ENCODE assay signal across 8 cellular contexts in genomic region chr1:70206833-70207232, GRCh38. TPM values are rescaled to one million over a fixed set of nuclear protein-coding genes. Genes with fewer than 3 reads are reported as not detected.
A peak's percentile ranks its signal among the peaks of the same experiment; 100 is the strongest.
DNase-seq lines count a peak whose midpoint lies in the region; ATAC-seq and TF ChIP-seq lines count a peak whose summit lies in the region.
"Not testable (repeated sequence)": the region's sequence is repeated elsewhere in the genome, so short reads cannot be mapped to it uniquely, and the experiment has no call there.

No MANE protein-coding gene starts in this region.

- intact Hi-C loops in CD4-positive, alpha-beta memory T cell (cut with micrococcal nuclease); esophagus muscularis mucosa (cut with DNase I); right lobe of liver (cut with DNase I): not testable (repeated sequence)

- peak overlapping the region; percentile 97 for H3K27ac ChIP-seq in CD4-positive, alpha-beta memory T cell (ENCODE audit: low read depth, low read length)
- H3K27ac ChIP-seq in KOPT-K1 (ENCODE audit: low read depth, low read length, poor library complexity, severe bottlenecking) (peak overlapping the region; percentile 88), esophagus muscularis mucosa (replicated peaks in 1 of 4) (peak overlapping the region in 3 of 4 donors; percentile 89 to 94 (median 91))
- H3K27ac ChIP-seq in right lobe of liver, result not testable (repeated sequence)

- H3K9me3 Mint-ChIP-seq in CD4-positive, alpha-beta memory T cell; progenitor cell of endocrine pancreas (ENCODE audit: low read depth); type B pancreatic cell: not testable (repeated sequence)

- H3K4me3 ChIP-seq in CD4-positive, alpha-beta memory T cell (ENCODE audit: low read length in 2 of 2), result not testable (repeated sequence)
- H3K4me3 ChIP-seq in WI38 (ENCODE audit: low read depth, low read length) (peak overlapping the region; percentile 99), astrocyte of the cerebellum (ENCODE audit: low read depth, low read length) (peak overlapping the region; percentile 99), esophagus muscularis mucosa (peak overlapping the region; percentile 66 to 81 (median 76)), right lobe of liver (peak overlapping the region in 2 of 3 donors; percentile 73 to 85)

- peaks cover 71% of the 10 kb centered on the region for H3K4me1 ChIP-seq in CD4-positive, alpha-beta memory T cell (ENCODE audit: insufficient read depth, low read length)
- H3K4me1 ChIP-seq in esophagus muscularis mucosa (peaks cover 51 to 88% (median 81%) of the 10 kb centered on the region in 4 donors), right lobe of liver (peaks cover 0 to 26% (median 9%) of the 10 kb centered on the region in 4 donors)

- H3K4me3 Mint-ChIP-seq in CD4-positive, alpha-beta memory T cell, result peak overlapping the region; percentile 97 to 99 (median 98)
- H3K4me3 Mint-ChIP-seq in progenitor cell of endocrine pancreas (ENCODE audit: low read depth), result peak overlapping the region; percentile 97
- peak overlapping the region; percentile 100 for H3K4me3 Mint-ChIP-seq in type B pancreatic cell

- H3K9me3 ChIP-seq in CD4-positive, alpha-beta memory T cell (ENCODE audit: control insufficient read depth in 1 of 2, low read length in 2 of 2); KOPT-K1 (ENCODE audit: insufficient read depth, low read length, poor library complexity, severe bottlenecking); esophagus muscularis mucosa; right lobe of liver: not testable (repeated sequence)

- not testable (repeated sequence) for TF ChIP-seq CTCF in WI38 (IDR thresholded peaks at IDR 0.05; ENCODE audit: low read depth, low read length); astrocyte of the cerebellum (IDR thresholded peaks at IDR 0.05; ENCODE audit: low read depth, low read length, missing control alignments); esophagus muscularis mucosa (IDR thresholded peaks at IDR 0.05); right lobe of liver (IDR thresholded peaks at IDR 0.05); progenitor cell of endocrine pancreas (IDR thresholded peaks at IDR 0.05; ENCODE audit: unreplicated experiment); type B pancreatic cell (conservative IDR thresholded peaks at IDR 0.05)

- in situ Hi-C loops in astrocyte of the cerebellum (cut with HindIII; ENCODE audit: low sequenced_read_pairs), result not testable (repeated sequence)

- H3K36me3 ChIP-seq in CD4-positive, alpha-beta memory T cell (ENCODE audit: insufficient read depth, low read length); right lobe of liver: not testable (repeated sequence)
- peaks cover 29% of the 10 kb centered on the region for H3K36me3 ChIP-seq in KOPT-K1 (ENCODE audit: insufficient read depth, low read length)
- H3K36me3 ChIP-seq in esophagus muscularis mucosa, result peaks cover 0 to 13% (median 7%) of the 10 kb centered on the region in 4 donors

- H3K4me1 Mint-ChIP-seq in CD4-positive, alpha-beta memory T cell, result peaks cover 43 to 94% (median 65%) of the 10 kb centered on the region in 4 donors
- peaks cover 26% of the 10 kb centered on the region for H3K4me1 Mint-ChIP-seq in progenitor cell of endocrine pancreas (ENCODE audit: low read depth)
- peaks cover 20% of the 10 kb centered on the region for H3K4me1 Mint-ChIP-seq in type B pancreatic cell (ENCODE audit: unreplicated experiment)

- WGBS in esophagus muscularis mucosa, result 86% methylated on average over 17 of the region's 17 CpGs
- 85% methylated on average over 17 of the region's 17 CpGs for WGBS in right lobe of liver (ENCODE audit: insufficient coverage, low coverage, low lambda C conversion rate, missing lambda C conversion rate)

- TF ChIP-seq POLR2A in esophagus muscularis mucosa (IDR thresholded peaks at IDR 0.05; ENCODE audit: low read depth); right lobe of liver (IDR thresholded peaks at IDR 0.05): not testable (repeated sequence)

- peaks cover 4 to 50% of the 10 kb centered on the region in 2 donors for H3K36me3 Mint-ChIP-seq in CD4-positive, alpha-beta memory T cell
- not testable (repeated sequence) for H3K36me3 Mint-ChIP-seq in progenitor cell of endocrine pancreas (ENCODE audit: insufficient read depth); type B pancreatic cell

- H3K27me3 Mint-ChIP-seq in CD4-positive, alpha-beta memory T cell; progenitor cell of endocrine pancreas; type B pancreatic cell: not testable (repeated sequence)

- H3K27ac Mint-ChIP-seq in CD4-positive, alpha-beta memory T cell, result peak overlapping the region in 6 of 7 donors; percentile 99 to 100 (median 100)
- H3K27ac Mint-ChIP-seq in progenitor cell of endocrine pancreas (peak overlapping the region; percentile 99), type B pancreatic cell (peak overlapping the region; percentile 100)

- ATAC-seq in right lobe of liver, result not testable (repeated sequence)

- H3K27me3 ChIP-seq in CD4-positive, alpha-beta memory T cell (ENCODE audit: insufficient read depth, low read length); esophagus muscularis mucosa; right lobe of liver: not testable (repeated sequence)

- CTCF ChIA-PET in CD4-positive, alpha-beta memory T cell (lab: Charles Lee; ENCODE audit: partially characterized antibody), result interaction anchor here (1.4 to 1.7 kb wide), 2 partner anchors 10 to 874 kb away, joined by 3 to 7 read pairs; partner anchors contain the start of gene ZRANB2

- not testable (repeated sequence) for DNase-seq in CD4-positive, alpha-beta memory T cell; astrocyte of the cerebellum (ENCODE audit: low read depth); esophagus muscularis mucosa (ENCODE audit: extremely low spot score); right lobe of liver; progenitor cell of endocrine pancreas (ENCODE audit: low spot score, unreplicated experiment); type B pancreatic cell (ENCODE audit: extremely low spot score, unreplicated experiment)

- not testable (repeated sequence) for TF ChIP-seq EP300 in esophagus muscularis mucosa (IDR thresholded peaks at IDR 0.05)

- POLR2A ChIA-PET in CD4-positive, alpha-beta memory T cell (lab: Charles Lee; ENCODE audit: partially characterized antibody), result interaction anchor here (1.1 to 5.8 kb wide), 5 partner anchors 14 to 874 kb away, joined by 3 to 76 read pairs (median 15); partner anchors contain the start of genes ANKRD13C, CTH, SRSF11 and ZRANB2

RNA-seq across cellular contexts. Expression of gene LRRC40, which starts 1.5 kb away (rescaled TPM):
- 10 to 100 TPM; 11.3 to 11.6 TPM for total RNA-seq in CD4-positive, alpha-beta memory T cell
- polyA plus RNA-seq in CD4-positive, alpha-beta memory T cell, result 1 to 10 TPM; 5.4 to 9.1 TPM
- total RNA-seq in esophagus muscularis mucosa (10 to 100 TPM; 11.5 to 15.4 (median 14.6) TPM), right lobe of liver (10 to 100 TPM in 3 of 6 experiments, 1 to 10 TPM in 3; 8.9 to 15.3 (median 9.9) TPM), progenitor cell of endocrine pancreas (27.4 and 28.7 TPM in 2 replicates), type B pancreatic cell (ENCODE audit: low replicate concordance) (12.3 and 18.9 TPM in 2 replicates)

RNA-seq across cellular contexts. Expression of gene SRSF11, which starts 14.3 kb away (rescaled TPM):
- 100 to 1,000 TPM; 359 to 374 TPM for total RNA-seq in CD4-positive, alpha-beta memory T cell
- 100 to 1,000 TPM in 1 of 2 donors, 10 to 100 TPM in 1; 65.8 to 105 TPM for polyA plus RNA-seq in CD4-positive, alpha-beta memory T cell
- total RNA-seq in esophagus muscularis mucosa (100 to 1,000 TPM in 1 of 4 donors, 10 to 100 TPM in 3; 72.6 to 127 (median 86.3) TPM), right lobe of liver (10 to 100 TPM; 49.6 to 90.7 (median 62.8) TPM), progenitor cell of endocrine pancreas (314 and 318 TPM in 2 replicates), type B pancreatic cell (ENCODE audit: low replicate concordance) (158 and 217 TPM in 2 replicates)
